Comparison of ENCODE assay signal across 9 cellular contexts in genomic region chr6:142551145-142551811, GRCh38.
DNase-seq lines count a peak whose midpoint lies in the region; ATAC-seq, FAIRE-seq and TF ChIP-seq lines count a peak whose summit lies in the region.
"Had no signal": no experiment of that assay in that cellular context is flagged by ENCODE, and none has a peak within 500 bp of the region (broad histone marks: within the 10 kb centered on the region; RNA-seq: fewer than 3 reads in every experiment).

No MANE protein-coding gene starts in this region.

- ATAC-seq in GM21576 (IDR thresholded peaks at IDR 0.05; ENCODE audit: unreplicated experiment) = no peak

- no peaks in the 10 kb centered on the region for H3K27me3 ChIP-seq in colonic mucosa

- H3K9me3 ChIP-seq in kidney (ENCODE audit: control insufficient read depth in 1 of 2, low read length in 2 of 2) (no peaks in the 10 kb centered on the region), colonic mucosa (no peaks in the 10 kb centered on the region)

- FAIRE-seq in kidney (lab: Jason Lieb, UNC) = no peak

- peak; percentile 17 for DNase-seq in activated gamma-delta T cell treated with Interleukin-2 at 50 U/mL for 16 hours
- DNase-seq in activated gamma-delta T cell (lab: John Stamatoyannopoulos, UW) = no peak
- DNase-seq in activated T-cell treated with anti-CD3 and anti-CD28 coated beads for 48 hours (ENCODE audit: low read depth) = peak; percentile 24
- peak; percentile 88 for DNase-seq in kidney
- no peak for DNase-seq in DMS53 treated with DMSO at 0.1 percent for 48 hours (lab: John Stamatoyannopoulos, UW; ENCODE audit: unreplicated experiment)
- no peak for DNase-seq in colonic mucosa
- DNase-seq in HuH-7 (ENCODE audit: low spot score) = no peak
- DNase-seq: C1 segment of cervical spinal cord had no signal

- intact Hi-C loops in kidney (cut with DNase I) (no loop called here), colonic mucosa (cut with DNase I) (no loop called here)

- TF ChIP-seq CTCF in kidney (IDR thresholded peaks at IDR 0.05; ENCODE audit: borderline replicate concordance, extremely low read depth, insufficient read depth) = no peak
- TF ChIP-seq CTCF in colonic mucosa (IDR thresholded peaks at IDR 0.05) = no peak

- H3K27ac ChIP-seq in kidney (ENCODE audit: low read depth in 2 of 2, low read length in 2 of 2) = no peak overlapping the region
- no peak overlapping the region for H3K27ac ChIP-seq in colonic mucosa

- H3K4me1 ChIP-seq in kidney (ENCODE audit: control insufficient read depth in 1 of 2, insufficient read depth in 1 of 2, low read depth in 1 of 2, low read length in 2 of 2) (no peaks in the 10 kb centered on the region), colonic mucosa (no peaks in the 10 kb centered on the region)

- H3K36me3 ChIP-seq in kidney (ENCODE audit: control insufficient read depth in 1 of 2, insufficient read depth in 2 of 2, low read length in 2 of 2) (no peaks in the 10 kb centered on the region), colonic mucosa (no peaks in the 10 kb centered on the region)

- H3K9ac ChIP-seq in kidney (ENCODE audit: low read length in 2 of 2) (no peak overlapping the region), colonic mucosa (ENCODE audit: low read depth in 2 of 2, low read length in 2 of 2) (no peak overlapping the region)

- H3K4me3 ChIP-seq in kidney (ENCODE audit: low read length in 2 of 2) (no peak overlapping the region), colonic mucosa (no peak overlapping the region)

Comparison
In these comparisons a context has a peak if more than half of its experiments do, and no peak if none do; other contexts are left out.
1. DNase-seq: peak in activated gamma-delta T cell treated with Interleukin-2 at 50 U/mL for 16 hours (single experiment), activated T-cell treated with anti-CD3 and anti-CD28 coated beads for 48 hours (single experiment) and kidney (single experiment); none in activated gamma-delta T cell (single experiment), DMS53 treated with DMSO at 0.1 percent for 48 hours (single experiment), colonic mucosa (single experiment) and HuH-7 (single experiment).